Comparison of ENCODE assay signal across 6 cellular contexts in the genomic region with DNA sequence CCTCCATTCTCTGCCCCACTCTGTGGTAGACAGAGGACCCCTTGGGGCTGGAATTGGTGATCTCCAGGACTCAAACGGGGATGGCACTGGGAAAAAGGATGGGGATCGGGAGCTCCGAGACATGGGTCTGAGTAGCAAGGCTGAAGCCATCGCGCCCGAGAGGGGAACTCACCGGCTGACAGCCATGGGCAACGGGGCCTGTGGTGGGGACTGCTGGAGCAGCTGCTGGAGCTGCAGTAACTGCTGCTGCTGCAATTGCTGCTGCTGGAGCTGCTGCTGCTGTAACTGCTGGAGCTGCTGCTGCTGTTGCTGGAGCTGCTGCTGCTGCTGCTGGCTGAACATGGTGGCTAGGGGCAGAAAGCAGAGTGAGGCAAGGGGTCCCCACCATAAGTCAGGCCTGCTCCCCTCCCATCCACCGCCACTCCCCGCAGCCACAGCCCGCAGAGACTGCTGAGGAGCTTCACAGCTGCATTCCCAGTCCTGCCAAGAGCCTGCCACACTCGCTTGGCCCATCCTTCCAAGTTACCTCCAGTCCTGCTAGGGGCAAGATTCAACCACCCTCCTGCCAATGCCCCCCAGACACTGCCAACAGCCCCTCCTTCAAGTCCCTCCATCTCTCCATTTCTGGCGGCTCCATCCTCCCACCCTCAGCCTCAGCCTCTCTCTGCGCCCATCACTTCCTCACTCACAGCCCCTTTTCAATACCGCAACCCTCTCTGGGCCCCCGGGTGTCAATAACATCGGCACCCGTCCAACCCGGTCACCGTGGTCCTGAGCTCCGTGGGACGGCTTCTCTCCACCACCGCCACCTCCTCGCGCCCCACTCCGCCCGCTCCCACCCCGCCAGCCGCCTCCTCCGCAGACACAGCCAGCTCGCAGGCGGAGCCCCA. TPM values are rescaled to one million over a fixed set of nuclear protein-coding genes. Genes with fewer than 3 reads are reported as not detected.
DNase-seq lines count a peak whose midpoint lies in the region; ATAC-seq and TF ChIP-seq lines count a peak whose summit lies in the region.

No MANE protein-coding gene starts in this region.

- CTCF ChIA-PET in Panc1 (lab: Charles Lee) = interaction anchor here (0.6 to 1.1 kb wide), 3 partner anchors 34 to 301 kb away, joined by 3 to 7 read pairs (median 3); no protein-coding TSS in a partner anchor

- WGBS in thyroid gland, 2 donors = 19 to 20% methylated on average over 29 to 31 of the region's 32 CpGs

- in situ Hi-C loops in Panc1 (cut with HindIII; ENCODE audit: low pct_unique_long_range_greater_than_20kb, low sequenced_read_pairs) = no loop called here

- no peak for TF ChIP-seq POLR2A in thyroid gland (IDR thresholded peaks at IDR 0.05)

- no peak for DNase-seq in Panc1 (ENCODE audit: low read depth, low spot score)
- DNase-seq in left ventricle myocardium superior = no peak
- DNase-seq in thyroid gland = no peak
- no peak for DNase-seq in stimulated activated CD4-positive, alpha-beta T cell treated with anti-CD3 and anti-CD28 coated beads, Interleukin-15, amount 100 ng/mL, for 24 hours
- DNase-seq in hippocampal formation (lab: John Stamatoyannopoulos, UW) = no peak

- H3K27me3 ChIP-seq in Panc1 (ENCODE audit: control insufficient read depth, insufficient read depth, low read length) (no peaks in the 10 kb centered on the region), thyroid gland (no peaks in the 10 kb centered on the region)

- intact Hi-C loops in Panc1 (cut with micrococcal nuclease; ENCODE audit: unreplicated experiment) (no loop called here), left ventricle myocardium superior (cut with micrococcal nuclease) (no loop called here), thyroid gland (cut with DNase I) (no loop called here)

- no peaks in the 10 kb centered on the region for H3K9me3 ChIP-seq in Panc1 (ENCODE audit: control insufficient read depth, insufficient read depth, low read depth, low read length)
- no peaks in the 10 kb centered on the region for H3K9me3 ChIP-seq in thyroid gland

- H3K4me3 ChIP-seq in Panc1 (ENCODE audit: low read depth in 2 of 2, low read length in 2 of 2) = peak overlapping the region; percentile 67 to 68
- H3K4me3 ChIP-seq in thyroid gland (replicated peaks in 1 of 3) = peak overlapping the region; percentile 82 to 94 (median 89)

- TF ChIP-seq CTCF in Panc1 (IDR thresholded peaks at IDR 0.05) (no peak), thyroid gland (IDR thresholded peaks at IDR 0.05) (no peak)

- H3K27ac ChIP-seq in Panc1 (ENCODE audit: low read length) (peak overlapping the region; percentile 82), thyroid gland (peak overlapping the region; percentile 66 to 75 (median 74))

- ATAC-seq in GM21786 (IDR thresholded peaks at IDR 0.05; ENCODE audit: unreplicated experiment) = peak; percentile 14
- ATAC-seq in Panc1 = peak; percentile 10
- ATAC-seq in left ventricle myocardium superior = peak; percentile 31

- H3K4me1 ChIP-seq in Panc1 (ENCODE audit: control insufficient read depth, insufficient read depth, low read length) (no peaks in the 10 kb centered on the region; the same call in 1 of the 2 replicates), thyroid gland (peaks cover 10 to 16% of the 10 kb centered on the region in 2 donors)

- POLR2A ChIA-PET in Panc1 (lab: Charles Lee) = interaction anchor here (0.5 kb wide), 1 partner anchor 230 kb away, joined by 7 read pairs; the partner anchor contains the start of gene CERCAM

- TSS peak; percentile 72 for BruUV-seq in Panc1 (replicated peaks; lab: Mats Ljungman, UMichigan)

- H3K36me3 ChIP-seq in Panc1 (ENCODE audit: control insufficient read depth, insufficient read depth, low read length) = no peaks in the 10 kb centered on the region; the same call in none of the 2 replicates
- no peaks in the 10 kb centered on the region for H3K36me3 ChIP-seq in thyroid gland

RNA-seq across cellular contexts. Expression of gene CIZ1, which starts 0.6 kb away (rescaled TPM):
- total RNA-seq in Panc1 (2021; ENCODE audit: unreplicated experiment) = 111 TPM
- polyA plus RNA-seq in Panc1 (2012; ENCODE audit: insufficient read length) = 78.0 TPM
- 76.6 TPM for total RNA-seq in left ventricle myocardium superior
- 10 to 100 TPM; 47.8 to 58.5 (median 52.7) TPM for total RNA-seq in thyroid gland

RNA-seq across cellular contexts. Expression of gene DNM1, which starts 12.4 kb away (rescaled TPM):
- 18.7 TPM for total RNA-seq in Panc1 (2021; ENCODE audit: unreplicated experiment)
- polyA plus RNA-seq in Panc1 (2012; ENCODE audit: insufficient read length) = 21.0 TPM
- 5.4 TPM for total RNA-seq in left ventricle myocardium superior
- 1 to 10 TPM; 4.7 to 9.2 (median 5.4) TPM for total RNA-seq in thyroid gland

RNA-seq across cellular contexts. Expression of gene BBLN, which starts 30.7 kb away (rescaled TPM):
- 48.5 TPM for total RNA-seq in Panc1 (2021; ENCODE audit: unreplicated experiment)
- polyA plus RNA-seq in Panc1 (2012; ENCODE audit: insufficient read length) = 62.5 TPM
- 41.7 TPM for total RNA-seq in left ventricle myocardium superior
- total RNA-seq in thyroid gland = 100 to 1,000 TPM in 3 of 4 donors, 10 to 100 TPM in 1; 98.1 to 204 (median 172) TPM

RNA-seq across cellular contexts. Expression of gene LCN2, which starts 41.5 kb away (rescaled TPM):
- 1.0 TPM for total RNA-seq in Panc1 (2021; ENCODE audit: unreplicated experiment)
- not detected for polyA plus RNA-seq in Panc1 (2012; ENCODE audit: insufficient read length)
- 0.32 TPM for total RNA-seq in left ventricle myocardium superior
- 10 to 100 TPM in 1 of 4 donors, 1 to 10 TPM in 2, under 1 TPM in 1; 0.45 to 10.6 (median 2.5) TPM for total RNA-seq in thyroid gland
